Comparison of ENCODE assay signal across 30 cellular contexts in genomic region chr3:9216736-9217135, GRCh38. TPM values are rescaled to one million over a fixed set of nuclear protein-coding genes. Genes with fewer than 3 reads are reported as not detected.
DNase-seq lines count a peak whose midpoint lies in the region; ATAC-seq, FAIRE-seq and TF ChIP-seq lines count a peak whose summit lies in the region.
"Had no signal": no experiment of that assay in that cellular context is flagged by ENCODE, and none has a peak within 500 bp of the region (broad histone marks: within the 10 kb centered on the region; RNA-seq: fewer than 3 reads in every experiment).

No MANE protein-coding gene starts in this region.

- intact Hi-C loops in dorsolateral prefrontal cortex (cut with DNase I), result no loop called here
- intact Hi-C loops in lower leg skin (cut with DNase I; ENCODE audit: low total_unique reads), result no loop called here
- intact Hi-C loops in testis (cut with DNase I; ENCODE audit: low total_unique reads), result no loop called here
- intact Hi-C loops in kidney (cut with DNase I), result no loop called here

- TF ChIP-seq CTCF in dorsolateral prefrontal cortex (IDR thresholded peaks at IDR 0.05 in 54 of 56, conservative IDR thresholded peaks at IDR 0.05 in 2 of 56; ENCODE audit: low read depth in 1 of 56, partially characterized antibody in 56 of 56), result no peak
- no peak for TF ChIP-seq CTCF in lower leg skin (IDR thresholded peaks at IDR 0.05)
- TF ChIP-seq CTCF in testis (IDR thresholded peaks at IDR 0.05), result no peak
- TF ChIP-seq CTCF in kidney (IDR thresholded peaks at IDR 0.05; ENCODE audit: borderline replicate concordance, extremely low read depth, insufficient read depth), result no peak

- H3K9me3 ChIP-seq in testis (no peaks in the 10 kb centered on the region), kidney (ENCODE audit: control insufficient read depth in 1 of 2, low read length in 2 of 2) (no peaks in the 10 kb centered on the region)
- H3K9me3 ChIP-seq: adrenal gland, Peyer's patch had no signal

- 46 to 59% methylated on average over 14 of the region's 14 CpGs for WGBS in lower leg skin, 2 donors
- 42 to 47% methylated on average over 14 of the region's 14 CpGs for WGBS in testis, 2 donors

- ATAC-seq in GM18519 (IDR thresholded peaks at IDR 0.05; ENCODE audit: low FRiP score, unreplicated experiment), result no peak
- ATAC-seq: activated CD4-positive, alpha-beta T cell treated with anti-CD3 and anti-CD28 coated beads for 36 hours; activated CD8-positive, alpha-beta T cell treated with anti-CD3 and anti-CD28 coated beads, Interleukin-2, amount 10 ng/mL, durations not matched to agents 7 days and 5 days; left ventricle myocardium superior had no signal

- FAIRE-seq in kidney (lab: Jason Lieb, UNC), result no peak
- FAIRE-seq: GM19239, HTR-8/SVneo, islet of Langerhans, urothelium cell line had no signal

- DNase-seq in GM03348 (ENCODE audit: low spot score) (peak; percentile 62), dorsolateral prefrontal cortex (peak in 1 of 10 donors; percentile 39), lower leg skin (ENCODE audit: low spot score in 2 of 2) (peak; percentile 68 to 86), testis (peak; percentile 46), kidney (no peak)
- no peak for DNase-seq in stimulated activated CD4-positive, alpha-beta T cell treated with anti-CD3 and anti-CD28 coated beads, Interleukin-1b, Interleukin-23, amount 100 ng/mL, for 48 hours
- DNase-seq: ACHN; activated CD4-positive, alpha-beta T cell treated with anti-CD3 and anti-CD28 coated beads for 36 hours; activated CD8-positive, alpha-beta T cell treated with anti-CD3 and anti-CD28 coated beads, Interleukin-2, amount 10 ng/mL, durations not matched to agents 7 days and 5 days; activated naive CD4-positive, alpha-beta T cell treated with anti-CD3 and anti-CD28 coated beads for 36 hours; adrenal gland; brain microvascular endothelial cell; C1 segment of cervical spinal cord; cerebellar nuclear complex; COR-L47; left ventricle myocardium superior; naive B cell; NCI-H1092; NCI-H1694 treated with DMSO at 0.1 percent for 48 hours; NCI-H446 treated with DMSO at 0.1 percent for 48 hours; NCI-H774; Peyer's patch; SIG-M5; stimulated activated naive CD4-positive, alpha-beta T cell had no signal

- TF ChIP-seq POLR2A in lower leg skin (IDR thresholded peaks at IDR 0.05) (no peak), testis (IDR thresholded peaks at IDR 0.05) (no peak)

- H3K27me3 ChIP-seq in dorsolateral prefrontal cortex (no peaks in the 10 kb centered on the region), testis (no peaks in the 10 kb centered on the region)
- H3K27me3 ChIP-seq: adrenal gland, Peyer's patch had no signal

- H3K4me1 ChIP-seq in testis, result no peaks in the 10 kb centered on the region
- H3K4me1 ChIP-seq in kidney (ENCODE audit: control insufficient read depth in 1 of 2, insufficient read depth in 1 of 2, low read depth in 1 of 2, low read length in 2 of 2), result no peaks in the 10 kb centered on the region
- H3K4me1 ChIP-seq: Peyer's patch had no signal

- H3K4me3 ChIP-seq in dorsolateral prefrontal cortex (peak overlapping the region in 16 of 59 donors; percentile 1 to 37 (median 22)), lower leg skin (ENCODE audit: low read depth, poor library complexity, severe bottlenecking) (no peak overlapping the region), testis (peak overlapping the region; percentile 37 to 53), kidney (ENCODE audit: low read length in 2 of 2) (no peak overlapping the region)
- H3K4me3 ChIP-seq: adrenal gland, Peyer's patch had no signal

- H3K27ac ChIP-seq in dorsolateral prefrontal cortex (peak overlapping the region in 30 of 59 donors; percentile 0 to 68 (median 24)), testis (no peak overlapping the region), kidney (ENCODE audit: low read depth in 2 of 2, low read length in 2 of 2) (no peak overlapping the region)
- H3K27ac ChIP-seq: adrenal gland, brain microvascular endothelial cell, Peyer's patch, VCaP had no signal

- H3K9ac ChIP-seq in kidney (ENCODE audit: low read length in 2 of 2), result no peak overlapping the region

- H3K36me3 ChIP-seq in testis (ENCODE audit: low read depth, missing control alignments) (no peaks in the 10 kb centered on the region), kidney (ENCODE audit: control insufficient read depth in 1 of 2, insufficient read depth in 2 of 2, low read length in 2 of 2) (no peaks in the 10 kb centered on the region)
- H3K36me3 ChIP-seq: adrenal gland, brain microvascular endothelial cell, Peyer's patch had no signal

RNA-seq across cellular contexts. Expression of gene SRGAP3, which starts 32.7 kb away (rescaled TPM):
- 100 to 1,000 TPM in 114 of 120 experiments, 10 to 100 TPM in 6; 93.9 to 187 (median 139) TPM for total RNA-seq in dorsolateral prefrontal cortex
- total RNA-seq in lower leg skin, result 10 to 100 TPM; 13.7 to 27.7 (median 18.5) TPM
- 10 to 100 TPM; 58.5 to 65.9 TPM for total RNA-seq in testis
- polyA plus RNA-seq in testis (ENCODE audit: insufficient read depth, low read depth, low replicate concordance), result 16.5 TPM
- total RNA-seq in kidney, result 24.3 TPM
- polyA plus RNA-seq in kidney (ENCODE audit: insufficient read depth, low read depth, low replicate concordance), result 4.1 TPM

Comparison
In these comparisons a context has a peak if more than half of its experiments do, and no peak if none do; other contexts are left out.
1. DNase-seq: peak in GM03348 (single experiment), lower leg skin (2 of 2) and testis (single experiment); none in kidney (single experiment) and stimulated activated CD4-positive, alpha-beta T cell treated with anti-CD3 and anti-CD28 coated beads, Interleukin-1b, Interleukin-23, amount 100 ng/mL, for 48 hours (single experiment).
2. H3K27ac ChIP-seq: peak in dorsolateral prefrontal cortex (30 of 59); none in testis (0 of 2) and kidney (0 of 2).
3. H3K4me3 ChIP-seq: peak in testis (2 of 2); none in lower leg skin (single experiment) and kidney (0 of 2).